In the genomic region with DNA sequence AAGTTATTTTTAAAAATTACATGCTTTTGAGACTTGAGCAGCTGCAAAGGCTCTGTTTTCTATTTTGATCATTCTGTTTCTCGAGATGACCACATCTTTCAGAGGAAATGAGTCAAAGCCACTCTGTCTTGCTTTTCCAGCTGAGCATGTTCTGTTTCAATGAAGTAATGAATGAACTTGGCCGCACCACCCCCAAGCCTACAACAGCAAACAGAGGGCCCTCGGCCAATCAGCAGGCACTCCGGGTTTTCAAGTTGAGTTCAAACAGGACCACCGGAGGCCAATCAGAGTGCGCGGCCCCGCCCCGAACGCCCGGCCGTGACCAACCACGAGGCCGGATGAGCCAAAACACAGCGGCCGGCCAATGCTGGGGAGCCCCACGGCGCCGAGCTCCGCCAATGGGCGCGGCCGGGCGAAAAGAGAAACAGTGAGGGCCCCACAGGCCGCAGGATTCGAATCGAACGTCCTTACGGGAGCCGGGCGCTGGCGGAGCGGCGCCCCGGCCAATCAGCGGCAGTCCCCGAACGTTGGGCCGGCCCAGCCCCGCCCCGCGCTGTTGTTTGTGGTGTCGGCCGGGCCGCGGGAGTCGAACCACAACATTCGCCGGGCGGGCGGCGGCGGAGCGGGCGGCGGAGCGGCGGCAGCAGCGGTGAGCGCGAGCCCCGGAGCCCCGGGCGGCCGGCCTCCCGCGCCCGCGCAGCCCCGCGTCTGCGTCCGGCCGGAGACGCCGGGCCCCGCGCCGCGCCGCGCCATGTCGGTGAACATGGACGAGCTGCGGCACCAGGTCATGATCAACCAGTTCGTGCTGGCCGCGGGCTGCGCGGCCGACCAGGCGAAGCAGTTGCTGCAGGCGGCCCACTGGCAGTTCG, we compare ENCODE assay signal across 8 cellular contexts. TPM values are rescaled to one million over a fixed set of nuclear protein-coding genes. Genes with fewer than 3 reads are reported as not detected.
A peak's percentile ranks its signal among the peaks of the same experiment; 100 is the strongest.
DNase-seq lines count a peak whose midpoint lies in the region; TF ChIP-seq lines count a peak whose summit lies in the region.

TSS of gene UBALD2 (plus strand) at position 594 of the 869 bp plus-strand sequence. CDS start at position 752, 158 bp downstream.

- no peak within 1 kb of the TSS for H3K23ac ChIP-seq in H9 (ENCODE audit: insufficient read length, low read depth, low read length)

- H3K56ac ChIP-seq in H9 (ENCODE audit: insufficient read length, low read depth, low read length), result no peak within 1 kb of the TSS

- peak within 1 kb of the TSS; percentile 76 for H3K18ac ChIP-seq in H9 (ENCODE audit: insufficient read length, low read depth, low read length)

- H3K27ac Mint-ChIP-seq in H9, result peak within 1 kb of the TSS in 2 of 3 experiments; percentile 70 to 77; a peak in 5 of 7 replicates
- H3K27ac Mint-ChIP-seq in nephron, result peak within 1 kb of the TSS; percentile 81 to 98 (median 94)
- H3K27ac Mint-ChIP-seq in stimulated activated naive CD8-positive, alpha-beta T cell treated with anti-CD3 and anti-CD28 coated beads, Interleukin-15, Interleukin-2, amounts not matched to agents 100 ng/mL and 50 ng/mL, for 24 hours, result peak within 1 kb of the TSS; percentile 93

- no peaks in the 10 kb centered on the region for H4K20me1 ChIP-seq in H9 (ENCODE audit: control insufficient read depth, insufficient read depth, insufficient read length)

- TF ChIP-seq CTCF in H9 (conservative IDR thresholded peaks at IDR 0.05) (no peak), fibroblast of the aortic adventitia (IDR thresholded peaks at IDR 0.05; ENCODE audit: insufficient read depth, low read length) (no peak), nephron (IDR thresholded peaks at IDR 0.05; ENCODE audit: unreplicated experiment in 3 of 3) (no peak)

- no peak within 1 kb of the TSS for H2AK5ac ChIP-seq in H9 (ENCODE audit: insufficient read length, low read length)

- H3K4me3 Mint-ChIP-seq in H9 (peak within 1 kb of the TSS; percentile 77 to 87), nephron (peak within 1 kb of the TSS; percentile 87 to 92 (median 92))
- peak within 1 kb of the TSS; percentile 91 for H3K4me3 Mint-ChIP-seq in stimulated activated naive CD8-positive, alpha-beta T cell treated with anti-CD3 and anti-CD28 coated beads, Interleukin-15, Interleukin-2, amounts not matched to agents 100 ng/mL and 50 ng/mL, for 24 hours

- H3K4me2 ChIP-seq in H9 (ENCODE audit: insufficient read depth, insufficient read length, low read length), result peak within 1 kb of the TSS; percentile 75

- no peak within 1 kb of the TSS; the same call in 1 of the 2 replicates for H3K14ac ChIP-seq in H9 (ENCODE audit: insufficient read depth, low read length)

- peak; percentile 100 for DNase-seq in ELR (ENCODE audit: low read depth)
- DNase-seq in H9, result peak; percentile 100
- peak; percentile 100 for DNase-seq in MG63
- DNase-seq in SHP77 treated with DMSO at 0.1 percent for 48 hours (lab: John Stamatoyannopoulos, UW), result peak; percentile 99
- DNase-seq in activated effector memory CD4-positive, alpha-beta T cell treated with anti-CD3 and anti-CD28 coated beads, Interleukin-2, amount 50 U/mL, for 16 hours, result peak; percentile 100
- peak; percentile 100 for DNase-seq in fibroblast of the aortic adventitia (ENCODE audit: low read depth)

- no CpG with 5 or more reads among the region's 94 CpGs for WGBS in H9 (ENCODE audit: extremely low coverage, insufficient read length, low lambda C conversion rate)

- H3K4me1 Mint-ChIP-seq in H9 (peaks cover 33 to 48% of the 10 kb centered on the region in 2 experiments), nephron (peaks cover 46% of the 10 kb centered on the region)
- peaks cover 64% of the 10 kb centered on the region for H3K4me1 Mint-ChIP-seq in stimulated activated naive CD8-positive, alpha-beta T cell treated with anti-CD3 and anti-CD28 coated beads, Interleukin-15, Interleukin-2, amounts not matched to agents 100 ng/mL and 50 ng/mL, for 24 hours (ENCODE audit: low read depth)

- no peaks in the 10 kb centered on the region for H3K27me3 Mint-ChIP-seq in H9 (ENCODE audit: low read depth)
- H3K27me3 Mint-ChIP-seq in nephron (ENCODE audit: low read depth), result no peaks in the 10 kb centered on the region
- no peaks in the 10 kb centered on the region for H3K27me3 Mint-ChIP-seq in stimulated activated naive CD8-positive, alpha-beta T cell treated with anti-CD3 and anti-CD28 coated beads, Interleukin-15, Interleukin-2, amounts not matched to agents 100 ng/mL and 50 ng/mL, for 24 hours

- no peaks in the 10 kb centered on the region for H3K9me3 Mint-ChIP-seq in H9
- no peaks in the 10 kb centered on the region for H3K9me3 Mint-ChIP-seq in nephron
- H3K9me3 Mint-ChIP-seq in stimulated activated naive CD8-positive, alpha-beta T cell treated with anti-CD3 and anti-CD28 coated beads, Interleukin-15, Interleukin-2, amounts not matched to agents 100 ng/mL and 50 ng/mL, for 24 hours, result no peaks in the 10 kb centered on the region

- H3K4ac ChIP-seq in H9 (ENCODE audit: low read depth, low read length), result no peak within 1 kb of the TSS

- no peak within 1 kb of the TSS for H4K5ac ChIP-seq in H9 (ENCODE audit: insufficient read length, low read depth, low read length)

- H3K36me3 Mint-ChIP-seq in H9 (ENCODE audit: insufficient read depth in 1 of 3, low read depth in 3 of 3) (peaks cover 2 to 15% (median 8%) of the 10 kb centered on the region in 3 experiments; a peak in 6 of 7 replicates), nephron (ENCODE audit: low read depth) (peaks cover 12% of the 10 kb centered on the region)
- H3K36me3 Mint-ChIP-seq in stimulated activated naive CD8-positive, alpha-beta T cell treated with anti-CD3 and anti-CD28 coated beads, Interleukin-15, Interleukin-2, amounts not matched to agents 100 ng/mL and 50 ng/mL, for 24 hours (ENCODE audit: low read depth), result peaks cover 30% of the 10 kb centered on the region

- no peak within 1 kb of the TSS for H2BK20ac ChIP-seq in H9 (ENCODE audit: low read depth, low read length, poor library complexity, severe bottlenecking)

- H2AFZ ChIP-seq in H9 (ENCODE audit: low read length), result no peak within 1 kb of the TSS

- H2BK5ac ChIP-seq in H9 (ENCODE audit: insufficient read length, low read length), result no peak within 1 kb of the TSS

- H3K4me3 ChIP-seq in MG63 (peak within 1 kb of the TSS; percentile 74), fibroblast of the aortic adventitia (ENCODE audit: low read depth, low read length) (peak within 1 kb of the TSS; percentile 80)

- no peak within 1 kb of the TSS for H4K91ac ChIP-seq in H9 (ENCODE audit: insufficient read length, low read depth, low read length)

- H4K8ac ChIP-seq in H9 (replicated peaks; ENCODE audit: insufficient read length, low read depth, low read length), result no peak within 1 kb of the TSS

- peaks cover 4% of the 10 kb centered on the region for H3K23me2 ChIP-seq in H9 (ENCODE audit: insufficient read length, low read depth, low read length, poor library complexity, severe bottlenecking)

- H2BK120ac ChIP-seq in H9 (ENCODE audit: low read depth, low read length, poor library complexity, severe bottlenecking), result no peak within 1 kb of the TSS

- no peak within 1 kb of the TSS for H3T11ph ChIP-seq in H9 (ENCODE audit: low read length)

- no peaks in the 10 kb centered on the region for H3K9me3 ChIP-seq in H9 (ENCODE audit: control insufficient read depth, low read depth, low read length)
- no peaks in the 10 kb centered on the region for H3K9me3 ChIP-seq in MG63

- peak within 1 kb of the TSS; percentile 76 for H3K9ac ChIP-seq in H9 (ENCODE audit: extremely low read depth, insufficient read length, low read length)

- H2BK12ac ChIP-seq in H9 (ENCODE audit: insufficient read length, low read depth, low read length), result no peak within 1 kb of the TSS

- H3K79me1 ChIP-seq in H9 (ENCODE audit: insufficient read depth, low read depth, low read length, poor library complexity, severe bottlenecking), result peaks cover 7% of the 10 kb centered on the region

- H2BK15ac ChIP-seq in H9 (ENCODE audit: low read depth, low read length), result no peak within 1 kb of the TSS

- peaks cover 2% of the 10 kb centered on the region; the same call in 1 of the 2 replicates for H3K79me2 ChIP-seq in H9 (ENCODE audit: insufficient read depth, low read length)

- H3K36me3 ChIP-seq in MG63, result peaks cover 5% of the 10 kb centered on the region; the same call in 1 of the 2 replicates

- H3K27me3 ChIP-seq in H9 (ENCODE audit: insufficient read depth, low read length), result no peaks in the 10 kb centered on the region
- no peaks in the 10 kb centered on the region for H3K27me3 ChIP-seq in MG63

- peaks cover 5% of the 10 kb centered on the region for H3K4me1 ChIP-seq in H9 (ENCODE audit: insufficient read depth, low read length)

- no peak within 1 kb of the TSS for H3K27ac ChIP-seq in H9 (ENCODE audit: insufficient read length, low read depth, low read length)

RNA-seq across cellular contexts. Expression of gene UBALD2, which starts in this region (rescaled TPM):
- total RNA-seq in H9 (2021), result 25.8 and 26.7 TPM in 2 replicates
- total RNA-seq in MG63 (2014; rRNA removed; shearing (Covaris generic); ENCODE audit: low replicate concordance), result 1.2 and 7.0 TPM in 2 replicates
- 1.9 and 3.7 TPM in 2 replicates for total RNA-seq in fibroblast of the aortic adventitia (ENCODE audit: low replicate concordance)
